In the genomic region with DNA sequence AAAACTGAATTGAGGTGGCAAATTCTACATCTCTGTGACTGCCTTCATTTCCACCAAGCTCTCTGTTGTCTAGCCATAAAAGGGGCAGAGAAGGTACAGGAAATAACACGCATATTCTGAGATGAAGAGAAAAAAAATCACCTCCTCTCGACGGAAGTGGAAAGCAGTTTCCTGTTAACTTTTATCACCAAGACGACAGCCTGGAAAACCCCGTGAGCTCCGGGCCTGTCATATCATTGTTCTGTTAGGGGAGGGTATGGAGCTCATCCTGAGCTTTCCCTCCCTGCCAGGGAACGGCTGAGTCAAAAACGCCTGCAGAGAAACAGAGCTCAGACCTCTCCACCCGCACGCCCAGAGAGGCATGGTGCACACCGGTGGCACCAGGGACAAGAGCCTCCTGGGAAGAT, we compare ENCODE assay signal across 8 cellular contexts.
DNase-seq lines count a peak whose midpoint lies in the region; ATAC-seq and TF ChIP-seq lines count a peak whose summit lies in the region.

No MANE protein-coding gene starts in this region.

- H3K4me1 Mint-ChIP-seq in activated naive CD4-positive, alpha-beta T cell treated with anti-CD3 and anti-CD28 coated beads for 36 hours (ENCODE audit: low read depth) = peaks cover 33% of the 10 kb centered on the region
- H3K4me1 Mint-ChIP-seq in stimulated activated naive B cell treated with anti-CD40 and anti-IgM and Interleukin-4, amounts not matched to agents 10 μg/mL and 1 μg/mL and 100 μg/mL, for 72 hours = peaks cover 14 to 39% of the 10 kb centered on the region in 2 donors

- no peaks in the 10 kb centered on the region for H3K36me3 ChIP-seq in DOHH2 (ENCODE audit: control insufficient read depth, low read length)

- DNase-seq in RPMI7951 (ENCODE audit: low read depth) (peak; percentile 87), medulla oblongata (ENCODE audit: extremely low spot score) (peak; percentile 26), NCI-H2029 (lab: John Stamatoyannopoulos, UW) (no peak), OCI-M2 (lab: John Stamatoyannopoulos, UW; ENCODE audit: unreplicated experiment) (no peak)
- DNase-seq in activated naive CD4-positive, alpha-beta T cell treated with anti-CD3 and anti-CD28 coated beads for 36 hours = peak; percentile 92
- DNase-seq in stimulated activated naive B cell treated with anti-CD40 and anti-IgM and Interleukin-4, amounts not matched to agents 10 μg/mL and 1 μg/mL and 100 μg/mL, for 72 hours = peak; percentile 62

- no peaks in the 10 kb centered on the region for H3K9me3 Mint-ChIP-seq in activated naive CD4-positive, alpha-beta T cell treated with anti-CD3 and anti-CD28 coated beads for 36 hours
- no peaks in the 10 kb centered on the region for H3K9me3 Mint-ChIP-seq in stimulated activated naive B cell treated with anti-CD40 and anti-IgM and Interleukin-4, amounts not matched to agents 10 μg/mL and 1 μg/mL and 100 μg/mL, for 72 hours

- peak; percentile 75 for ATAC-seq in GM21717 (IDR thresholded peaks at IDR 0.05; ENCODE audit: unreplicated experiment)
- peak; percentile 83 for ATAC-seq in stimulated activated naive B cell treated with anti-CD40 and anti-IgM and Interleukin-4, amounts not matched to agents 10 μg/mL and 1 μg/mL and 100 μg/mL, for 72 hours (replicated peaks)

- H3K4me2 ChIP-seq in DOHH2 (ENCODE audit: low read length) = peak overlapping the region; percentile 89

- no peaks in the 10 kb centered on the region for H4K20me1 ChIP-seq in DOHH2 (ENCODE audit: control insufficient read depth, insufficient read depth, low read depth, low read length)

- H3K4me1 ChIP-seq in DOHH2 (ENCODE audit: control insufficient read depth, low read length) = peaks cover 65% of the 10 kb centered on the region

- H3K27ac Mint-ChIP-seq in activated naive CD4-positive, alpha-beta T cell treated with anti-CD3 and anti-CD28 coated beads for 36 hours = peak overlapping the region; percentile 93
- H3K27ac Mint-ChIP-seq in stimulated activated naive B cell treated with anti-CD40 and anti-IgM and Interleukin-4, amounts not matched to agents 10 μg/mL and 1 μg/mL and 100 μg/mL, for 72 hours = peak overlapping the region; percentile 93

- no peaks in the 10 kb centered on the region for H3K9me2 ChIP-seq in DOHH2 (replicated peaks; ENCODE audit: control insufficient read depth, low read length)

- intact Hi-C loops in activated naive CD4-positive, alpha-beta T cell treated with anti-CD3 and anti-CD28 coated beads for 36 hours (cut with micrococcal nuclease) = loop anchor here (1.0 to 5.0 kb wide), 15 partner anchors 30 to 1170 kb away; partner anchors contain the start of genes CDNF, HSPA14, MCM10 and MEIG1

- peak overlapping the region; percentile 45 for H3K4me3 Mint-ChIP-seq in activated naive CD4-positive, alpha-beta T cell treated with anti-CD3 and anti-CD28 coated beads for 36 hours
- H3K4me3 Mint-ChIP-seq in stimulated activated naive B cell treated with anti-CD40 and anti-IgM and Interleukin-4, amounts not matched to agents 10 μg/mL and 1 μg/mL and 100 μg/mL, for 72 hours = peak overlapping the region; percentile 71 to 72

- no peaks in the 10 kb centered on the region for H3K36me3 Mint-ChIP-seq in activated naive CD4-positive, alpha-beta T cell treated with anti-CD3 and anti-CD28 coated beads for 36 hours (ENCODE audit: low read depth)
- H3K36me3 Mint-ChIP-seq in stimulated activated naive B cell treated with anti-CD40 and anti-IgM and Interleukin-4, amounts not matched to agents 10 μg/mL and 1 μg/mL and 100 μg/mL, for 72 hours = no peaks in the 10 kb centered on the region

- CTCF ChIA-PET in activated naive CD4-positive, alpha-beta T cell treated with anti-CD3 and anti-CD28 coated beads for 36 hours (lab: Charles Lee) = interaction anchor here (0.6 to 1.7 kb wide), 5 partner anchors 10 to 399 kb away, joined by 3 to 8 read pairs (median 6); no protein-coding TSS in a partner anchor

- H3K27ac ChIP-seq in DOHH2 (ENCODE audit: low read depth, low read length) = peak overlapping the region; percentile 80

- no peaks in the 10 kb centered on the region for H3K27me3 ChIP-seq in DOHH2 (ENCODE audit: control insufficient read depth, low read length)

- H3K9me3 ChIP-seq in DOHH2 (ENCODE audit: control insufficient read depth, insufficient read depth, low read length) = no peaks in the 10 kb centered on the region

- no peaks in the 10 kb centered on the region for H3K79me2 ChIP-seq in DOHH2 (ENCODE audit: control insufficient read depth, low read length)

- no peak for TF ChIP-seq CTCF in DOHH2 (IDR thresholded peaks at IDR 0.05; ENCODE audit: low read depth, low read length, poor library complexity, severe bottlenecking)

- no peaks in the 10 kb centered on the region for H3K27me3 Mint-ChIP-seq in activated naive CD4-positive, alpha-beta T cell treated with anti-CD3 and anti-CD28 coated beads for 36 hours (ENCODE audit: low read depth)
- no peaks in the 10 kb centered on the region for H3K27me3 Mint-ChIP-seq in stimulated activated naive B cell treated with anti-CD40 and anti-IgM and Interleukin-4, amounts not matched to agents 10 μg/mL and 1 μg/mL and 100 μg/mL, for 72 hours

- peak overlapping the region; percentile 67 for H3K4me3 ChIP-seq in DOHH2 (ENCODE audit: low read length)

- peaks cover 16% of the 10 kb centered on the region for H3F3A ChIP-seq in DOHH2 (ENCODE audit: control insufficient read depth, insufficient read depth)

Comparison
In these comparisons a context has a peak if more than half of its experiments do, and no peak if none do; other contexts are left out.
1. DNase-seq: peak in RPMI7951 (single experiment), activated naive CD4-positive, alpha-beta T cell treated with anti-CD3 and anti-CD28 coated beads for 36 hours (single experiment), medulla oblongata (single experiment) and stimulated activated naive B cell treated with anti-CD40 and anti-IgM and Interleukin-4, amounts not matched to agents 10 μg/mL and 1 μg/mL and 100 μg/mL, for 72 hours (single experiment); none in NCI-H2029 (single experiment) and OCI-M2 (single experiment).